In the genomic region with DNA sequence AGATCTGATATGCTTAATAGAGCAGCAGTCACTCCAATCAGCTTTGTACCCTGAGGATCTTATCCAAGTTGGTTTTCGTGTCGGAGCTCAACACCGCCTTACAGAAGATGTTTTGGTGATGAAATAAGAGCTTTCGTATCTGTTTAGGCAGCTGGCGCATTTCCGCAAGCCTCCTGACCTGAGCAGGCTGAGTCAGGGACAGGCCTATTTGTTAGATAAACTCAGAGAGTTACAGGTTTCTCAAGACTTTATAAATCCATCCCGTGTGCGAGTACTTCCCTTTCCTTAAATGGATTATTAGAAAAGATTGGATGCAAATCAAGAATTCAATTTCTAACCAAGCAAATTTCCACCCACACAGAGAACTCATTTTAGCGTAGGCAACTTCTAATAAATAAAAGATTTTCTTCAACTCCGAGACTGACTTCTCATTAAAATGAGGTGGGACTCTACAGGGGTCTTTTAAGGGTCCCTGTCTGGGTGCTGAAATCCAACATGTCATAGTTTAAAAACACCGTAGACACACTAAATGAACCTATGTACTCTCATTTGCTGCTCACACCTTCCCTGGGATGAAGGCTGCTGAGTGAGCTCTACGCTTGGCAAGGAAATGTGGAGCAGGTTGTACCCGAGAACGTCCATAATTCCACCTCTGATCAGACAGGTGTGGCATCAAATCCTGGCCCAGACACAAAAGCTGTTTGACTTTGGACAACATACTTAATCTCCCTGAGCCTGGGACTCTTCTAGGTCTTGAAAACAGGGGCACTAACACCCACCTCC, we compare ENCODE assay signal across 1 cellular context.
TF ChIP-seq lines count a peak whose summit lies in the region.

No MANE protein-coding gene starts in this region.

TF ChIP-seq in WTC11, 78 proteins besides CTCF, POLR2A, EP300 and RAD21:
- TF ChIP-seq CREM (CRISPR knock-in tag; IDR thresholded peaks at IDR 0.05) (no peak), GABPB1 (CRISPR knock-in tag; IDR thresholded peaks at IDR 0.05) (no peak), FOXJ3 (CRISPR knock-in tag; IDR thresholded peaks at IDR 0.05; ENCODE audit: borderline replicate concordance) (no peak), ZNF263 (CRISPR knock-in tag; IDR thresholded peaks at IDR 0.05; ENCODE audit: low read depth) (no peak), NR2C2 (CRISPR knock-in tag; IDR thresholded peaks at IDR 0.05) (no peak), MXD4 (CRISPR knock-in tag; IDR thresholded peaks at IDR 0.05; ENCODE audit: borderline replicate concordance) (no peak), SP1 (CRISPR knock-in tag; conservative IDR thresholded peaks at IDR 0.05) (no peak), JAZF1 (CRISPR knock-in tag; IDR thresholded peaks at IDR 0.05) (no peak), KAT7 (CRISPR knock-in tag; IDR thresholded peaks at IDR 0.05; ENCODE audit: borderline replicate concordance) (no peak), ZNF671 (CRISPR knock-in tag; IDR thresholded peaks at IDR 0.05) (no peak), ZBTB21 (CRISPR knock-in tag; IDR thresholded peaks at IDR 0.05; ENCODE audit: borderline replicate concordance) (no peak), ZNF232 (CRISPR knock-in tag; IDR thresholded peaks at IDR 0.05) (no peak), ESRRA (CRISPR knock-in tag; IDR thresholded peaks at IDR 0.05; ENCODE audit: borderline replicate concordance) (no peak)
- TF ChIP-seq, protein P1, sequence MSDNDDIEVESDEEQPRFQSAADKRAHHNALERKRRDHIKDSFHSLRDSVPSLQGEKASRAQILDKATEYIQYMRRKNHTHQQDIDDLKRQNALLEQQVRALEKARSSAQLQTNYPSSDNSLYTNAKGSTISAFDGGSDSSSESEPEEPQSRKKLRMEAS (CRISPR knock-in tag; IDR thresholded peaks at IDR 0.05), result no peak
- TF ChIP-seq, protein P2, sequence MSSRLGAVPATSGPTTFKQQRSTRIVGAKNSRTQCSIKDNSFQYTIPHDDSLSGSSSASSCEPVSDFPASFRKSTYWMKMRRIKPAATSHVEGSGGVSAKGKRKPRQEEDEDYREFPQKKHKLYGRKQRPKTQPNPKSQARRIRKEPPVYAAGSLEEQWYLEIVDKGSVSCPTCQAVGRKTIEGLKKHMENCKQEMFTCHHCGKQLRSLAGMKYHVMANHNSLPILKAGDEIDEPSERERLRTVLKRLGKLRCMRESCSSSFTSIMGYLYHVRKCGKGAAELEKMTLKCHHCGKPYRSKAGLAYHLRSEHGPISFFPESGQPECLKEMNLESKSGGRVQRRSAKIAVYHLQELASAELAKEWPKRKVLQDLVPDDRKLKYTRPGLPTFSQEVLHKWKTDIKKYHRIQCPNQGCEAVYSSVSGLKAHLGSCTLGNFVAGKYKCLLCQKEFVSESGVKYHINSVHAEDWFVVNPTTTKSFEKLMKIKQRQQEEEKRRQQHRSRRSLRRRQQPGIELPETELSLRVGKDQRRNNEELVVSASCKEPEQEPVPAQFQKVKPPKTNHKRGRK (CRISPR knock-in tag; IDR thresholded peaks at IDR 0.05; ENCODE audit: borderline replicate concordance), result no peak
- TF ChIP-seq, protein P3, sequence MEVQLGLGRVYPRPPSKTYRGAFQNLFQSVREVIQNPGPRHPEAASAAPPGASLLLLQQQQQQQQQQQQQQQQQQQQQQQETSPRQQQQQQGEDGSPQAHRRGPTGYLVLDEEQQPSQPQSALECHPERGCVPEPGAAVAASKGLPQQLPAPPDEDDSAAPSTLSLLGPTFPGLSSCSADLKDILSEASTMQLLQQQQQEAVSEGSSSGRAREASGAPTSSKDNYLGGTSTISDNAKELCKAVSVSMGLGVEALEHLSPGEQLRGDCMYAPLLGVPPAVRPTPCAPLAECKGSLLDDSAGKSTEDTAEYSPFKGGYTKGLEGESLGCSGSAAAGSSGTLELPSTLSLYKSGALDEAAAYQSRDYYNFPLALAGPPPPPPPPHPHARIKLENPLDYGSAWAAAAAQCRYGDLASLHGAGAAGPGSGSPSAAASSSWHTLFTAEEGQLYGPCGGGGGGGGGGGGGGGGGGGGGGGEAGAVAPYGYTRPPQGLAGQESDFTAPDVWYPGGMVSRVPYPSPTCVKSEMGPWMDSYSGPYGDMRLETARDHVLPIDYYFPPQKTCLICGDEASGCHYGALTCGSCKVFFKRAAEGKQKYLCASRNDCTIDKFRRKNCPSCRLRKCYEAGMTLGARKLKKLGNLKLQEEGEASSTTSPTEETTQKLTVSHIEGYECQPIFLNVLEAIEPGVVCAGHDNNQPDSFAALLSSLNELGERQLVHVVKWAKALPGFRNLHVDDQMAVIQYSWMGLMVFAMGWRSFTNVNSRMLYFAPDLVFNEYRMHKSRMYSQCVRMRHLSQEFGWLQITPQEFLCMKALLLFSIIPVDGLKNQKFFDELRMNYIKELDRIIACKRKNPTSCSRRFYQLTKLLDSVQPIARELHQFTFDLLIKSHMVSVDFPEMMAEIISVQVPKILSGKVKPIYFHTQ (CRISPR knock-in tag; IDR thresholded peaks at IDR 0.05), result no peak
- TF ChIP-seq, protein P4, sequence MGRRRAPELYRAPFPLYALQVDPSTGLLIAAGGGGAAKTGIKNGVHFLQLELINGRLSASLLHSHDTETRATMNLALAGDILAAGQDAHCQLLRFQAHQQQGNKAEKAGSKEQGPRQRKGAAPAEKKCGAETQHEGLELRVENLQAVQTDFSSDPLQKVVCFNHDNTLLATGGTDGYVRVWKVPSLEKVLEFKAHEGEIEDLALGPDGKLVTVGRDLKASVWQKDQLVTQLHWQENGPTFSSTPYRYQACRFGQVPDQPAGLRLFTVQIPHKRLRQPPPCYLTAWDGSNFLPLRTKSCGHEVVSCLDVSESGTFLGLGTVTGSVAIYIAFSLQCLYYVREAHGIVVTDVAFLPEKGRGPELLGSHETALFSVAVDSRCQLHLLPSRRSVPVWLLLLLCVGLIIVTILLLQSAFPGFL (CRISPR knock-in tag; IDR thresholded peaks at IDR 0.05; ENCODE audit: borderline replicate concordance), result no peak
- TF ChIP-seq, protein P5, sequence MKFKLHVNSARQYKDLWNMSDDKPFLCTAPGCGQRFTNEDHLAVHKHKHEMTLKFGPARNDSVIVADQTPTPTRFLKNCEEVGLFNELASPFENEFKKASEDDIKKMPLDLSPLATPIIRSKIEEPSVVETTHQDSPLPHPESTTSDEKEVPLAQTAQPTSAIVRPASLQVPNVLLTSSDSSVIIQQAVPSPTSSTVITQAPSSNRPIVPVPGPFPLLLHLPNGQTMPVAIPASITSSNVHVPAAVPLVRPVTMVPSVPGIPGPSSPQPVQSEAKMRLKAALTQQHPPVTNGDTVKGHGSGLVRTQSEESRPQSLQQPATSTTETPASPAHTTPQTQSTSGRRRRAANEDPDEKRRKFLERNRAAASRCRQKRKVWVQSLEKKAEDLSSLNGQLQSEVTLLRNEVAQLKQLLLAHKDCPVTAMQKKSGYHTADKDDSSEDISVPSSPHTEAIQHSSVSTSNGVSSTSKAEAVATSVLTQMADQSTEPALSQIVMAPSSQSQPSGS (CRISPR knock-in tag; IDR thresholded peaks at IDR 0.05; ENCODE audit: borderline replicate concordance, low read depth), result no peak
TF ChIP-seq in WTC11: peak in this region for 0.
